19 cellular contexts compared by ENCODE assay signal in the genomic region with DNA sequence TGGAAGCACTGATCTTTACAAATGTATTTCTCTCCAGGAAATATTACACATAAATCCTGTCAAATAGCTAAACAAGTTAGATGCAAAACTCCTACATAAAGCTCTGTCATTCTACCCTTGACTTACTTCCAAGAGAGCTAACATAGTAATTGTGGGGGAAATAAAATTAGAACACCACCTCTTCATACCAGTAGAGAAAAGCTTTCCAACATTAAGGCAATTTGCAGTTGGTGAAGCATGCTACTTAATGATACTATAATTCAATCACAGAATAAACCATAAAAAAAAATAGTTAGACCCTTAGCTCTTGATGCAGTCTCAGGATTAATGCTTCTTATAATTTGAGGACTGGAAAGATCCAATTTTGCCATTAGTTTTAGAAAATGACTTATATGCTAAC.
"Had no signal": no experiment of that assay in that cellular context is flagged by ENCODE, and none has a peak within 500 bp of the region (broad histone marks: within the 10 kb centered on the region; RNA-seq: fewer than 3 reads in every experiment).

No MANE protein-coding gene starts in this region.

- ATAC-seq: naive thymus-derived CD4-positive, alpha-beta T cell had no signal

- H3K4me3 ChIP-seq: colonic mucosa, esophagus squamous epithelium, hepatocyte, right atrium auricular region, sigmoid colon, skin epidermis, stomach had no signal

- H3K27ac Mint-ChIP-seq: naive thymus-derived CD4-positive, alpha-beta T cell had no signal

- DNase-seq: colonic mucosa; dermis blood vessel endothelial cell; esophagus squamous epithelium; foreskin fibroblast; head of caudate nucleus; kidney glomerular epithelial cell; mesendoderm; naive thymus-derived CD4-positive, alpha-beta T cell; posterior cingulate gyrus; sigmoid colon; stimulated activated CD4-positive, alpha-beta T cell treated with anti-CD3 and anti-CD28 coated beads, Interleukin-2, amount 100 ng/mL, for 24 hours; stimulated activated naive CD4-positive, alpha-beta T cell; stomach; substantia nigra; trophoblast cell had no signal

- H3K4me2 ChIP-seq: hepatocyte had no signal

- H3K9me3 Mint-ChIP-seq: naive thymus-derived CD4-positive, alpha-beta T cell had no signal

- H2AFZ ChIP-seq: hepatocyte had no signal

- H3K4me3 Mint-ChIP-seq: naive thymus-derived CD4-positive, alpha-beta T cell had no signal

- H3K4me1 ChIP-seq: colonic mucosa, esophagus squamous epithelium, right atrium auricular region had no signal

- H3K36me3 ChIP-seq: colonic mucosa, esophagus squamous epithelium, neutrophil, right atrium auricular region, sigmoid colon, stomach had no signal

- H3K27ac ChIP-seq: colonic mucosa, esophagus squamous epithelium, hepatocyte, neutrophil, right atrium auricular region, skin epidermis, stomach had no signal

- H3K27me3 ChIP-seq: colonic mucosa, esophagus squamous epithelium, hepatocyte, neutrophil, right atrium auricular region, sigmoid colon, stomach had no signal

- H3K9me3 ChIP-seq: colonic mucosa, esophagus squamous epithelium, neutrophil, right atrium auricular region, sigmoid colon, stomach had no signal

- H3K27me3 Mint-ChIP-seq: naive thymus-derived CD4-positive, alpha-beta T cell had no signal
